Comparison of ENCODE assay signal across 1 cellular context in the genomic region with DNA sequence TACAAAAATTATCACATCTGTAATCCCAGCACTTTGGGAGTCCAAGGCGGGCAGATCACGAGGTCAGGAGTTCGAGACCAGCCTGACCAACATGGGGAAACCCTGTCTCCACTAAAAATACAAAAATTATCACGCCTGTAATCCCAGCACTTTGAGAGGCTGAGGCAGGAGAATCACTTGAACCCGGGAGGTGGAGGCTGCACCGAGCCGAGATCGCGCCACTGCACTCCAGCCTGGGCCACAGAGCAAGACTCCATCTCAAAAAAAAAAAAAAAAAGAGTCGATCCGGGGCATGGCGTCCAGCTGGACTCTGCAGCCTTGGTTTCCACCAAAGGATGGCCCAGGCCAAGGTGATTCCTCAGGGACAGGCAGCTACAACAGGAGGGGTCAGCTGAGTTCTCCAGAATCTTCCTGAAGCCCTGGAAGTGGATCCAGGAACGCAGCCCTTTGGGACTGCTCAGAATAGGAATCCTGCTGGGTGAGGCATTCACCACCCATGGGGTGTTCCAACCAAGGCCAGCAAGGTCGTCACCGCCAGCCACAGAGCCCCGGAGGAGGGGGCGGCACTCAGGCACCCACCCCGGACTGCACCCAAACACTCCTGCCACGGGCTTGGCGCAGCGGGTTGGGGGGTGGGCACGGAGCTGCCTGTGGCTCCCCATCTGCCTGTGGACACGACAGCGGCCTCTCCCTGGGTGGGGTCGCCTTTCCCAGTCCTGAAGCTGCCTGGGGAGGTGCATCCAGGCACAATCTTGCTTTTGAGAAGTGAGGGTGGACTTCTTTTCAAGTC.
TF ChIP-seq lines count a peak whose summit lies in the region.

No MANE protein-coding gene starts in this region.

TF ChIP-seq in H1, 55 proteins besides CTCF, POLR2A, EP300 and RAD21:
- TF ChIP-seq GTF2F1 (IDR thresholded peaks at IDR 0.05; ENCODE audit: borderline replicate concordance, low read depth, low read length) (no peak), SP4 (IDR thresholded peaks at IDR 0.05; ENCODE audit: low read length) (no peak), TAF7 (optimal IDR thresholded peaks at IDR 0.05; ENCODE audit: borderline replicate concordance, low read depth, low read length) (no peak), JUND (IDR thresholded peaks at IDR 0.05; ENCODE audit: low read length) (no peak), ZNF274 (IDR thresholded peaks at IDR 0.05; ENCODE audit: borderline replicate concordance, extremely low read depth, low read length) (no peak), JUN (IDR thresholded peaks at IDR 0.05; ENCODE audit: low read depth, low read length) (no peak), GABPA (IDR thresholded peaks at IDR 0.05; ENCODE audit: borderline replicate concordance, insufficient read depth, low read length) (no peak), NRF1 (IDR thresholded peaks at IDR 0.05; ENCODE audit: low read depth, low read length) (no peak), HDAC6 (IDR thresholded peaks at IDR 0.05; ENCODE audit: low read depth, low read length) (no peak), TAF1 (IDR thresholded peaks at IDR 0.05; ENCODE audit: low read depth, low read length) (no peak), TEAD4 (IDR thresholded peaks at IDR 0.05; ENCODE audit: low read depth, low read length) (no peak), KDM1A (IDR thresholded peaks at IDR 0.05; ENCODE audit: borderline replicate concordance, low read length) (no peak), CHD7 (IDR thresholded peaks at IDR 0.05; ENCODE audit: insufficient replicate concordance, low read length) (no peak), TBP (IDR thresholded peaks at IDR 0.05; ENCODE audit: low read depth, low read length) (no peak), SP1 (IDR thresholded peaks at IDR 0.05; ENCODE audit: low read depth, low read length) (no peak), RNF2 (IDR thresholded peaks at IDR 0.05; ENCODE audit: borderline replicate concordance, low read depth, low read length, missing control alignments, poor library complexity, severe bottlenecking) (no peak), SUZ12 (IDR thresholded peaks at IDR 0.05; ENCODE audit: low read length) (no peak), PHF8 (conservative IDR thresholded peaks at IDR 0.05; ENCODE audit: low read depth, low read length) (no peak), BACH1 (IDR thresholded peaks at IDR 0.05; ENCODE audit: low read length) (no peak)
- TF ChIP-seq, protein P1, sequence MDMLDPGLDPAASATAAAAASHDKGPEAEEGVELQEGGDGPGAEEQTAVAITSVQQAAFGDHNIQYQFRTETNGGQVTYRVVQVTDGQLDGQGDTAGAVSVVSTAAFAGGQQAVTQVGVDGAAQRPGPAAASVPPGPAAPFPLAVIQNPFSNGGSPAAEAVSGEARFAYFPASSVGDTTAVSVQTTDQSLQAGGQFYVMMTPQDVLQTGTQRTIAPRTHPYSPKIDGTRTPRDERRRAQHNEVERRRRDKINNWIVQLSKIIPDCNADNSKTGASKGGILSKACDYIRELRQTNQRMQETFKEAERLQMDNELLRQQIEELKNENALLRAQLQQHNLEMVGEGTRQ (IDR thresholded peaks at IDR 0.05; ENCODE audit: low read length) = no peak
